15 cellular contexts compared by ENCODE assay signal in genomic region chr1:237685553-237685952, GRCh38.
A peak's percentile ranks its signal among the peaks of the same experiment; 100 is the strongest.
DNase-seq lines count a peak whose midpoint lies in the region; ATAC-seq and TF ChIP-seq lines count a peak whose summit lies in the region.
"Had no signal": no experiment of that assay in that cellular context is flagged by ENCODE, and none has a peak within 500 bp of the region (broad histone marks: within the 10 kb centered on the region; RNA-seq: fewer than 3 reads in every experiment).

No MANE protein-coding gene starts in this region.

- ATAC-seq in heart left ventricle: no peak
- ATAC-seq: GM12878 had no signal

- no peaks in the 10 kb centered on the region for H3K9me2 ChIP-seq in hepatocyte (replicated peaks; ENCODE audit: insufficient read depth)

- H3K4me2 ChIP-seq in hepatocyte: peak overlapping the region; percentile 11
- H3K4me2 ChIP-seq: BLaER1 treated with 17β-estradiol and CSF1 and Interleukin-3, amounts not matched to agents 10 nM and 100 nM had no signal

- H3K4me1 ChIP-seq in left ventricle myocardium inferior (peaks cover 77% of the 10 kb centered on the region), heart left ventricle (peaks cover 0 to 25% (median 2%) of the 10 kb centered on the region in 12 donors), hepatocyte (ENCODE audit: insufficient read depth) (peaks cover 4% of the 10 kb centered on the region), tibial artery (no peaks in the 10 kb centered on the region)
- H3K4me1 ChIP-seq: BLaER1 treated with 17β-estradiol and CSF1 and Interleukin-3, amounts not matched to agents 10 nM and 100 nM had no signal

- WGBS in heart left ventricle, 4 donors: 3 to 10% (median 8%) methylated on average over 1 of the region's 1 CpG
- WGBS in hepatocyte (ENCODE audit: low lambda C conversion rate, missing lambda C conversion rate): 37% methylated on average over 1 of the region's 1 CpG

- TF ChIP-seq CTCF in left ventricle myocardium inferior (IDR thresholded peaks at IDR 0.05; ENCODE audit: borderline replicate concordance) (no peak), heart left ventricle (IDR thresholded peaks at IDR 0.05) (no peak), hepatocyte (IDR thresholded peaks at IDR 0.05; ENCODE audit: poor library complexity) (no peak), tibial artery (IDR thresholded peaks at IDR 0.05) (no peak)

- no peaks in the 10 kb centered on the region for H4K20me1 ChIP-seq in hepatocyte (ENCODE audit: insufficient read depth, poor library complexity, severe bottlenecking)
- H4K20me1 ChIP-seq: BLaER1 treated with 17β-estradiol and CSF1 and Interleukin-3, amounts not matched to agents 10 nM and 100 nM had no signal

- no peaks in the 10 kb centered on the region for H3K9me3 ChIP-seq in left ventricle myocardium inferior (replicated peaks)
- no peaks in the 10 kb centered on the region for H3K9me3 ChIP-seq in heart left ventricle
- H3K9me3 ChIP-seq in hepatocyte (ENCODE audit: low read depth): no peaks in the 10 kb centered on the region
- H3K9me3 ChIP-seq in tibial artery: no peaks in the 10 kb centered on the region
- H3K9me3 ChIP-seq: BLaER1 treated with 17β-estradiol and CSF1 and Interleukin-3, amounts not matched to agents 10 nM and 100 nM had no signal

- intact Hi-C loops in left ventricle myocardium inferior (cut with micrococcal nuclease): no loop called here
- intact Hi-C loops in heart left ventricle (cut with DNase I): no loop called here
- intact Hi-C loops in tibial artery (cut with DNase I; ENCODE audit: low total_unique reads): no loop called here

- H3K36me3 ChIP-seq in left ventricle myocardium inferior (peaks cover 21% of the 10 kb centered on the region), heart left ventricle (peaks cover 0 to 75% (median 5%) of the 10 kb centered on the region in 9 donors), hepatocyte (replicated peaks; ENCODE audit: insufficient read depth, low read depth) (no peaks in the 10 kb centered on the region), tibial artery (no peaks in the 10 kb centered on the region)
- H3K36me3 ChIP-seq: BLaER1 treated with 17β-estradiol and CSF1 and Interleukin-3, amounts not matched to agents 10 nM and 100 nM had no signal

- H3K79me2 ChIP-seq in hepatocyte: no peaks in the 10 kb centered on the region

- H2AFZ ChIP-seq in hepatocyte: no peak overlapping the region
- H2AFZ ChIP-seq: GM23248 had no signal

- H3K27ac ChIP-seq in left ventricle myocardium inferior (replicated peaks) (peak overlapping the region; percentile 27), heart left ventricle (peak overlapping the region in 2 of 12 donors; percentile 25 to 36), hepatocyte (no peak overlapping the region), tibial artery (no peak overlapping the region)
- H3K27ac ChIP-seq: BLaER1 treated with 17β-estradiol and CSF1 and Interleukin-3, amounts not matched to agents 10 nM and 100 nM; GM23248 had no signal

- TF ChIP-seq POLR2A in heart left ventricle (IDR thresholded peaks at IDR 0.05): no peak

- H3K4me3 ChIP-seq in left ventricle myocardium inferior (no peak overlapping the region), heart left ventricle (no peak overlapping the region), hepatocyte (no peak overlapping the region), tibial artery (no peak overlapping the region)
- H3K4me3 ChIP-seq: BLaER1 treated with 17β-estradiol and CSF1 and Interleukin-3, amounts not matched to agents 10 nM and 100 nM; GM12878; GM23248 had no signal

- no peak for DNase-seq in left ventricle myocardium inferior
- no peak for DNase-seq in heart left ventricle
- peak; percentile 3 for DNase-seq in amniotic epithelial cell (ENCODE audit: low read depth)
- peak; percentile 21 for DNase-seq in hepatocyte (ENCODE audit: low spot score)
- DNase-seq in NCI-H510A (lab: John Stamatoyannopoulos, UW): no peak
- no peak for DNase-seq in tibial artery
- DNase-seq in LoVo (ENCODE audit: low spot score): no peak
- DNase-seq in NCI-H524 treated with DMSO at 0.1 percent for 48 hours (lab: John Stamatoyannopoulos, UW): no peak
- DNase-seq: 8988T; ACHN; CD4-positive, CD25-positive, alpha-beta regulatory T cell; DMS 273 treated with DMSO at 0.1 percent for 48 hours; GM23248 had no signal

- H3K27me3 ChIP-seq in left ventricle myocardium inferior (ENCODE audit: low read depth) (no peaks in the 10 kb centered on the region), heart left ventricle (no peaks in the 10 kb centered on the region), hepatocyte (no peaks in the 10 kb centered on the region), tibial artery (no peaks in the 10 kb centered on the region)
- H3K27me3 ChIP-seq: BLaER1 treated with 17β-estradiol and CSF1 and Interleukin-3, amounts not matched to agents 10 nM and 100 nM had no signal

Comparison
In these comparisons a context has a peak if more than half of its experiments do, and no peak if none do; other contexts are left out.
1. DNase-seq: peak in amniotic epithelial cell (single experiment) and hepatocyte (single experiment); none in left ventricle myocardium inferior (single experiment), heart left ventricle (0 of 5), NCI-H510A (single experiment), tibial artery (0 of 2), LoVo (single experiment) and NCI-H524 treated with DMSO at 0.1 percent for 48 hours (single experiment).